1 cellular context compared by ENCODE assay signal in genomic region chr2:223273995-223274394, GRCh38.
TF ChIP-seq lines count a peak whose summit lies in the region.

No MANE protein-coding gene starts in this region.

TF ChIP-seq in HCT116, 20 proteins besides CTCF, POLR2A, EP300 and RAD21 (continued from another document):
- TF ChIP-seq MAX (IDR thresholded peaks at IDR 0.05) = no peak
- no peak for TF ChIP-seq CEBPB (IDR thresholded peaks at IDR 0.05; ENCODE audit: low read depth)
- no peak for TF ChIP-seq EZH2 (IDR thresholded peaks at IDR 0.05)
